ENCODE assay signal across 14 cellular contexts in the genomic region with DNA sequence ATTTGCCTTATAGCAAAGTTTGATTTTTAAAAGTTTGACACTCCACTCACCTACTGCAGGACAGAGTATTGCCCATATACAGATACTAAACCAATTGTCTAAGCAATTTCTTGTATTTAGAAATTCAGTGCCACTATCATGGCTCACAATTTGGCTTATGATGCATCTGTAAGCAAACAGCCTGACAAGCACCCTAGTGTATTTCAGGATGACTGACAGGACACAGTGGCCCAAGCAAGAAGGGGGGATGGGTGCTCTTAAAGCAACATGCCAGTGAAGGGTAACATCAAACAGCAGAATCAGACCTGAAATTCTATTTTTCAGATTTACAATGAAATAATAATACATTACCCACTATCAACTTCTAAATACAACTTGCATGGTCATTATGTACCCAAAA. TPM values are rescaled to one million over a fixed set of nuclear protein-coding genes. Genes with fewer than 3 reads are reported as not detected.
A peak's percentile ranks its signal among the peaks of the same experiment; 100 is the strongest.
DNase-seq lines count a peak whose midpoint lies in the region; ATAC-seq, FAIRE-seq and TF ChIP-seq lines count a peak whose summit lies in the region.
"Had no signal": no experiment of that assay in that cellular context is flagged by ENCODE, and none has a peak within 500 bp of the region (broad histone marks: within the 10 kb centered on the region; RNA-seq: fewer than 3 reads in every experiment).

No MANE protein-coding gene starts in this region.

- FAIRE-seq in HepG2 (lab: Jason Lieb, UNC): no peak
- FAIRE-seq: H54 had no signal

- no peak for TF ChIP-seq POLR2A in HepG2 (IDR thresholded peaks at IDR 0.05; ENCODE audit: insufficient read depth in 1 of 2, low read depth in 2 of 2, low read length in 2 of 2)
- TF ChIP-seq POLR2A in right lobe of liver (IDR thresholded peaks at IDR 0.05): no peak
- no peak for TF ChIP-seq POLR2A in vagina (IDR thresholded peaks at IDR 0.05)

- POLR2A ChIA-PET in HepG2 (lab: Yijun Ruan, JAX): no interaction called here

- H3K4me2 ChIP-seq in HepG2 (ENCODE audit: low read depth, low read length): no peak overlapping the region

- H3K36me3 Mint-ChIP-seq in chondrocyte (ENCODE audit: low read depth): no peaks in the 10 kb centered on the region
- H3K36me3 Mint-ChIP-seq in activated T-cell treated with anti-CD3 and anti-CD28 coated beads, Interleukin-2, amount 50 U/mL, for 24 hours (ENCODE audit: low read depth): no peaks in the 10 kb centered on the region
- H3K36me3 Mint-ChIP-seq in type B pancreatic cell: no peaks in the 10 kb centered on the region

- H3K4me3 Mint-ChIP-seq in chondrocyte (ENCODE audit: unreplicated experiment) (no peak overlapping the region), type B pancreatic cell (no peak overlapping the region)
- H3K4me3 Mint-ChIP-seq in activated T-cell treated with anti-CD3 and anti-CD28 coated beads, Interleukin-2, amount 50 U/mL, for 24 hours: no peak overlapping the region

- H3K4me1 ChIP-seq in HepG2 (ENCODE audit: insufficient read depth, low read length) (no peaks in the 10 kb centered on the region), right lobe of liver (no peaks in the 10 kb centered on the region), lower lobe of right lung (no peaks in the 10 kb centered on the region), vagina (no peaks in the 10 kb centered on the region)
- H3K4me1 ChIP-seq: left lung had no signal

- TF ChIP-seq EP300 in HepG2 (IDR thresholded peaks at IDR 0.05; ENCODE audit: low read depth in 2 of 2, low read length in 2 of 2) (no peak), HepG2 (CRISPR knock-in tag; IDR thresholded peaks at IDR 0.05; ENCODE audit: borderline replicate concordance) (no peak)

- peaks cover 36% of the 10 kb centered on the region for H3K4me1 Mint-ChIP-seq in chondrocyte (ENCODE audit: low read depth)
- no peaks in the 10 kb centered on the region for H3K4me1 Mint-ChIP-seq in activated T-cell treated with anti-CD3 and anti-CD28 coated beads, Interleukin-2, amount 50 U/mL, for 24 hours (ENCODE audit: low read depth)
- H3K4me1 Mint-ChIP-seq in type B pancreatic cell (ENCODE audit: unreplicated experiment): no peaks in the 10 kb centered on the region

- no peaks in the 10 kb centered on the region for H4K20me1 ChIP-seq in HepG2 (ENCODE audit: insufficient read depth, low read length)

- DNase-seq in HepG2 (ENCODE audit: low spot score) (peak; percentile 9), right lobe of liver (no peak), chondrocyte (ENCODE audit: low spot score) (no peak), medulla oblongata (ENCODE audit: extremely low spot score) (peak; percentile 93), lower lobe of right lung (no peak), vagina (ENCODE audit: extremely low spot score in 2 of 2) (no peak), type B pancreatic cell (ENCODE audit: extremely low spot score, unreplicated experiment) (no peak)
- no peak for DNase-seq in activated T-cell treated with anti-CD3 and anti-CD28 coated beads, Interleukin-2, amount 50 U/mL, for 24 hours
- DNase-seq: ACHN, amniotic stem cell, left lung had no signal

- no peak overlapping the region for H3K27ac ChIP-seq in HepG2 (ENCODE audit: extremely low read length, insufficient read depth, low read length)
- H3K27ac ChIP-seq in right lobe of liver: no peak overlapping the region
- H3K27ac ChIP-seq in lower lobe of right lung: no peak overlapping the region
- H3K27ac ChIP-seq in vagina: no peak overlapping the region
- H3K27ac ChIP-seq: left lung had no signal

- H3K79me2 ChIP-seq in HepG2 (ENCODE audit: insufficient read depth, low read length): no peaks in the 10 kb centered on the region

- no peak for TF ChIP-seq RAD21 in HepG2 (CRISPR knock-in tag; IDR thresholded peaks at IDR 0.05)

- no peaks in the 10 kb centered on the region for H3K27me3 Mint-ChIP-seq in chondrocyte (ENCODE audit: low read depth)
- H3K27me3 Mint-ChIP-seq in activated T-cell treated with anti-CD3 and anti-CD28 coated beads, Interleukin-2, amount 50 U/mL, for 24 hours: no peaks in the 10 kb centered on the region
- no peaks in the 10 kb centered on the region for H3K27me3 Mint-ChIP-seq in type B pancreatic cell

- no TSS peak for BruUV-seq in HepG2 (replicated peaks; lab: Mats Ljungman, UMichigan)

- H3K9me3 ChIP-seq in HepG2 (ENCODE audit: low read length): no peaks in the 10 kb centered on the region
- H3K9me3 ChIP-seq in right lobe of liver: no peaks in the 10 kb centered on the region
- no peaks in the 10 kb centered on the region for H3K9me3 ChIP-seq in lower lobe of right lung
- H3K9me3 ChIP-seq in vagina: no peaks in the 10 kb centered on the region
- H3K9me3 ChIP-seq: left lung had no signal

- TF ChIP-seq CTCF in HepG2 (CRISPR knock-in tag; IDR thresholded peaks at IDR 0.05): no peak
- TF ChIP-seq CTCF in right lobe of liver (IDR thresholded peaks at IDR 0.05): no peak
- TF ChIP-seq CTCF in chondrocyte (IDR thresholded peaks at IDR 0.05): no peak
- no peak for TF ChIP-seq CTCF in lower lobe of right lung (IDR thresholded peaks at IDR 0.05)
- TF ChIP-seq CTCF in vagina (IDR thresholded peaks at IDR 0.05): no peak
- TF ChIP-seq CTCF in type B pancreatic cell (conservative IDR thresholded peaks at IDR 0.05): no peak

- no peak overlapping the region for H2AFZ ChIP-seq in HepG2 (ENCODE audit: low read length)

- H3K9me3 Mint-ChIP-seq in chondrocyte (ENCODE audit: low read depth) (no peaks in the 10 kb centered on the region), type B pancreatic cell (no peaks in the 10 kb centered on the region)
- H3K9me3 Mint-ChIP-seq in activated T-cell treated with anti-CD3 and anti-CD28 coated beads, Interleukin-2, amount 50 U/mL, for 24 hours: no peaks in the 10 kb centered on the region

- H3K27me3 ChIP-seq in HepG2 (ENCODE audit: control insufficient read depth in 1 of 2, insufficient read depth in 2 of 2, low read length in 2 of 2) (no peaks in the 10 kb centered on the region; a peak in 1 of 5 replicates), right lobe of liver (no peaks in the 10 kb centered on the region), lower lobe of right lung (ENCODE audit: low read depth) (no peaks in the 10 kb centered on the region), vagina (no peaks in the 10 kb centered on the region)
- H3K27me3 ChIP-seq: left lung had no signal

- H3K27ac Mint-ChIP-seq in chondrocyte (ENCODE audit: unreplicated experiment) (peak overlapping the region; percentile 42), type B pancreatic cell (no peak overlapping the region)
- H3K27ac Mint-ChIP-seq in activated T-cell treated with anti-CD3 and anti-CD28 coated beads, Interleukin-2, amount 50 U/mL, for 24 hours: no peak overlapping the region

- H3K4me3 ChIP-seq in HepG2 (replicated peaks in 1 of 3; ENCODE audit: insufficient read depth in 1 of 3, low read depth in 2 of 3, low read length in 3 of 3) (no peak overlapping the region), right lobe of liver (no peak overlapping the region), lower lobe of right lung (no peak overlapping the region), vagina (no peak overlapping the region)
- H3K4me3 ChIP-seq: left lung had no signal

- CTCF ChIA-PET in HepG2 (lab: Yijun Ruan, JAX; ENCODE audit: low intra/inter-chr PET ratio, low total read pairs): interaction anchor here (2.1 kb wide), 1 partner anchor 114 kb away, joined by 18 read pairs; no protein-coding TSS in a partner anchor

- H3K9ac ChIP-seq in HepG2 (ENCODE audit: insufficient read depth, low read depth, low read length): no peak overlapping the region

- H3K36me3 ChIP-seq in HepG2 (replicated peaks in 1 of 2; ENCODE audit: control insufficient read depth in 1 of 2, insufficient read depth in 2 of 2, low read length in 2 of 2): no peaks in the 10 kb centered on the region
- no peaks in the 10 kb centered on the region for H3K36me3 ChIP-seq in right lobe of liver
- H3K36me3 ChIP-seq in lower lobe of right lung: no peaks in the 10 kb centered on the region
- no peaks in the 10 kb centered on the region for H3K36me3 ChIP-seq in vagina
- H3K36me3 ChIP-seq: left lung had no signal

- in situ Hi-C loops in HepG2 (cut with HindIII; ENCODE audit: extremely low pct_ligation_motif_present, low pct_unique_long_range_greater_than_20kb): no loop called here

- intact Hi-C loops in HepG2 (cut with micrococcal nuclease; ENCODE audit: unreplicated experiment) (no loop called here), right lobe of liver (cut with DNase I) (no loop called here), lower lobe of right lung (cut with DNase I) (no loop called here), vagina (cut with DNase I) (loop anchor here (10.0 kb wide), 1 partner anchor 119 kb away; no protein-coding TSS in a partner anchor)

- ATAC-seq in HepG2 (no peak), right lobe of liver (no peak), lower lobe of right lung (no peak)
- ATAC-seq: left lung had no signal

TF ChIP-seq in HepG2, 621 proteins besides CTCF, POLR2A, EP300 and RAD21:
- no peak for TF ChIP-seq ZNF562 (CRISPR knock-in tag; IDR thresholded peaks at IDR 0.05; ENCODE audit: borderline replicate concordance)

RNA-seq across cellular contexts. Expression of gene CTNNA3, which starts 30.5 kb away (rescaled TPM):
- total RNA-seq in HepG2 (2016; rRNA removed; fragmentation: Illumina TruSeq; extraction: Trizol): not detected in 2 replicates
- total RNA-seq in HepG2 (2016; cell fraction: cytosol; rRNA removed; fragmentation: Illumina TruSeq; extraction: Trizol; ENCODE audit: low read depth): not detected in 2 replicates
- total RNA-seq in HepG2 (2016; cell fraction: insoluble cytoplasmic fraction; rRNA removed; fragmentation: Illumina TruSeq; extraction: Trizol): not detected in 2 replicates
- not detected in 2 replicates for total RNA-seq in HepG2 (2016; cell fraction: membrane; rRNA removed; fragmentation: Illumina TruSeq; extraction: Trizol)
- total RNA-seq in HepG2 (2016; cell fraction: nucleus; rRNA removed; fragmentation: Illumina TruSeq; extraction: Trizol): not detected in 2 replicates
- not detected in 2 replicates for polyA plus RNA-seq in HepG2 (2011; rRNA removed)
- not detected in 2 replicates for polyA plus RNA-seq in HepG2 (2011; cell fraction: cytosol; rRNA removed)
- not detected in 2 replicates for polyA plus RNA-seq in HepG2 (2011; cell fraction: nucleus; rRNA removed)
- polyA plus RNA-seq in HepG2 (2012): not detected in 2 replicates
- polyA plus RNA-seq in HepG2 (2016; cell fraction: cytosol; fragmentation: Illumina TruSeq; extraction: Trizol; ENCODE audit: low read depth): not detected in 2 replicates
- not detected in 2 replicates for polyA plus RNA-seq in HepG2 (2016; cell fraction: insoluble cytoplasmic fraction; fragmentation: Illumina TruSeq; extraction: Trizol; ENCODE audit: low read depth)
- not detected in 2 replicates for polyA plus RNA-seq in HepG2 (2016; cell fraction: membrane; fragmentation: Illumina TruSeq; extraction: Trizol; ENCODE audit: low read depth)
- not detected in 2 replicates for polyA plus RNA-seq in HepG2 (2016; cell fraction: nucleus; fragmentation: Illumina TruSeq; extraction: Trizol; ENCODE audit: insufficient read depth, low read depth)
- polyA minus RNA-seq in HepG2 (2011; rRNA and poly(A)+ RNA removed; ENCODE audit: low replicate concordance): not detected in 2 replicates
- not detected in 2 replicates for polyA minus RNA-seq in HepG2 (2011; cell fraction: cytosol; rRNA and poly(A)+ RNA removed)
- polyA minus RNA-seq in HepG2 (2011; cell fraction: nucleus; rRNA and poly(A)+ RNA removed): not detected in 2 replicates
- total RNA-seq in right lobe of liver: 1 to 10 TPM in 5 of 6 experiments, under 1 TPM in 1; 0.19 to 3.6 (median 1.2) TPM
- 0.64 to 1.5 TPM (median 0.92 TPM) in 3 replicates for total RNA-seq in chondrocyte
- total RNA-seq in lower lobe of right lung: not detected
- 0.98 TPM for total RNA-seq in vagina
- total RNA-seq in type B pancreatic cell (ENCODE audit: low replicate concordance): 2.6 and 2.9 TPM in 2 replicates
- total RNA-seq: Daoy, pulmonary artery endothelial cell had no signal

Comparison
In these comparisons a context has a peak if more than half of its experiments do, and no peak if none do; other contexts are left out.
1. DNase-seq: peak in HepG2 (single experiment) and medulla oblongata (single experiment); none in right lobe of liver (0 of 3), chondrocyte (single experiment), lower lobe of right lung (single experiment), vagina (0 of 2), activated T-cell treated with anti-CD3 and anti-CD28 coated beads, Interleukin-2, amount 50 U/mL, for 24 hours (single experiment) and type B pancreatic cell (single experiment).